12 cellular contexts compared by ENCODE assay signal in the genomic region with DNA sequence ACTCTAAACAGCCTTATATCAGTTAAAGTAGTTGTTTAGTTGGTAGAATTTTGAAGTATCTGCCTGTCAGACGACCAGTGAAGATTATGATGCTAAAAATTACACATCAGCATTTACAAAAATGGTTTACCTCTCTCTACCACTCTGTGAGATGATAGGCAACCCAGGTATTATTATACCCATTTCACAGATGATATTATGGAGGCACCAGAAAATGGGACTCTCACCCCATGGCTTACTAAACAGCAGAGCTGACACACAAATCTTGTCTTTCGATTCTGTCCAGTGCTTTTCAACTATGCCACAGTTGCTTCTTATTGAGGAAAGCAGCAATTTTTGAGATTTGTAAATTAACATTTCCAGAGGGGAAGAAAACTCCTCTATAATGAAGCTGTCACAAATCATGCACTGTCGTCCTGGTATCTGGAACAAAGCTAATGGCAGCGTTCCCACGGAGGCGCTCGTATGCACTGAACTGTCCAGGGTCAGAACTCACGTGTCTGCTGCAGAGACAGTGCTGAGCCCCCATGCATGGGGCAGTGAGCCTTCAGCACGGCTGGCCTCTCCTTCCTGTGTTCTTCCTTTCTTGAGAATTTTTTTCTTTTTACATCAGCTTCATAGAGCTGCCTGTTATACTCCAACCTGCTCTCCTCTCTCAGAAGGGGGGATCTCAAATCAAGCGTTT.
"Had no signal": no experiment of that assay in that cellular context is flagged by ENCODE, and none has a peak within 500 bp of the region (broad histone marks: within the 10 kb centered on the region; RNA-seq: fewer than 3 reads in every experiment).

No MANE protein-coding gene starts in this region.

- H3K36me3 Mint-ChIP-seq: activated CD8-positive, alpha-beta memory T cell treated with anti-CD3 and anti-CD28 coated beads, Interleukin-2, amount 10 ng/mL, durations not matched to agents 7 days and 5 days; activated naive CD8-positive, alpha-beta T cell treated with anti-CD3 and anti-CD28 coated beads for 36 hours had no signal

- H3K4me1 Mint-ChIP-seq: activated CD8-positive, alpha-beta memory T cell treated with anti-CD3 and anti-CD28 coated beads, Interleukin-2, amount 10 ng/mL, durations not matched to agents 7 days and 5 days; activated naive CD8-positive, alpha-beta T cell treated with anti-CD3 and anti-CD28 coated beads for 36 hours had no signal

- H3K27me3 ChIP-seq: colonic mucosa had no signal

- H3K27ac Mint-ChIP-seq: activated CD8-positive, alpha-beta memory T cell treated with anti-CD3 and anti-CD28 coated beads, Interleukin-2, amount 10 ng/mL, durations not matched to agents 7 days and 5 days; activated naive CD8-positive, alpha-beta T cell treated with anti-CD3 and anti-CD28 coated beads for 36 hours had no signal

- H3K9me3 Mint-ChIP-seq: activated naive CD8-positive, alpha-beta T cell treated with anti-CD3 and anti-CD28 coated beads for 36 hours had no signal

- DNase-seq: activated CD4-positive, alpha-beta T cell treated with anti-CD3 and anti-CD28 coated beads, Interleukin-2, amount 50 U/mL, for 4 hours; activated CD4-positive, CD25-positive, alpha-beta regulatory T cell treated with anti-CD3 and anti-CD28 coated beads, Interleukin-2, amount 50 U/mL, for 72 hours; activated CD8-positive, alpha-beta memory T cell treated with anti-CD3 and anti-CD28 coated beads, Interleukin-2, amount 10 ng/mL, durations not matched to agents 7 days and 5 days; activated gamma-delta T cell; activated naive CD8-positive, alpha-beta T cell treated with anti-CD3 and anti-CD28 coated beads for 36 hours; activated T-cell treated with anti-CD3 and anti-CD28 coated beads, Interleukin-2, amount 50 U/mL, for 4 hours; colonic mucosa; effector CD4-positive, alpha-beta T cell; left cardiac atrium; stimulated activated naive CD4-positive, alpha-beta T cell; T-helper 9 cell; trophoblast cell had no signal

- H3K4me3 ChIP-seq: colonic mucosa had no signal

- H3K9me3 ChIP-seq: colonic mucosa had no signal

- H3K36me3 ChIP-seq: colonic mucosa had no signal

- H3K27ac ChIP-seq: colonic mucosa had no signal

- H3K4me1 ChIP-seq: colonic mucosa had no signal

- H3K4me3 Mint-ChIP-seq: activated CD8-positive, alpha-beta memory T cell treated with anti-CD3 and anti-CD28 coated beads, Interleukin-2, amount 10 ng/mL, durations not matched to agents 7 days and 5 days; activated naive CD8-positive, alpha-beta T cell treated with anti-CD3 and anti-CD28 coated beads for 36 hours; activated T-cell treated with anti-CD3 and anti-CD28 coated beads, Interleukin-2, amount 50 U/mL, for 4 hours had no signal

- ATAC-seq: activated CD8-positive, alpha-beta memory T cell treated with anti-CD3 and anti-CD28 coated beads, Interleukin-2, amount 10 ng/mL, durations not matched to agents 7 days and 5 days; activated T-cell treated with anti-CD3 and anti-CD28 coated beads, Interleukin-2, amount 50 U/mL, for 4 hours had no signal
